Comparison of ENCODE assay signal across 16 cellular contexts in the genomic region with DNA sequence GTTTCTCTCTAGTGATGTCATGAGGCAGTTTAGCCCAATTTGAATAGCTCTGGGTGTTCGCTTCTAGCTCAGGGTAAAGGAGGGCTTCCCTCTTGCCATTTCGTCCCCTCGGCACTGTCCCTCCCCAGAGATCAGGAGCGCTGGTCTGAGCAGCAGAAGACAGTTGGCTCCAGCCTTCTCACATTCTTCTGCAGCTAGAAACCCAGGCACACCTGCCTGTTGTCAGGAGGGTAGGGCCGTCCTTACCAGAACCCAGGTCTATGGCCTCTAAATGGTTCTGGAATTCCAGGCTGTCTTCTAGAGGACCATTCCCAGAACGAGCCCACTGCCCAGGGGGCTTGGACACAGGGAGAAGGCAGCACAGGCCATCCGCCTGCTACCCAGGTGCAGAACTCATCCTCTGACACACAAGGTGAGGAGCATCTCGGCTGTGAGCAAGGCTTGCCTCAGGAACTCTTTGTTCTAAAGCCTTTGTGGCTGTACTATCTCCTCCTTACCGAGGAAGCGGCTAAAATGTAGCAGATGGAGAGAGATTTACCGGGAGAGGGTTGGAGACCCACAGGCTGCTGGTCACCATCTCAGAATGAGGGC.
DNase-seq lines count a peak whose midpoint lies in the region; ATAC-seq, FAIRE-seq and TF ChIP-seq lines count a peak whose summit lies in the region.
"Had no signal": no experiment of that assay in that cellular context is flagged by ENCODE, and none has a peak within 500 bp of the region (broad histone marks: within the 10 kb centered on the region; RNA-seq: fewer than 3 reads in every experiment).

No MANE protein-coding gene starts in this region.

- CTCF ChIA-PET in H1 (lab: Charles Lee; ENCODE audit: partially characterized antibody), result interaction anchor here (1.2 kb wide), 1 partner anchor 201 kb away, joined by 3 read pairs; no protein-coding TSS in a partner anchor

- H3K4me1 ChIP-seq in H1 (replicated peaks in 1 of 4; ENCODE audit: control insufficient read depth in 3 of 4, insufficient read depth in 4 of 4, low read length in 3 of 4) (no peaks in the 10 kb centered on the region), upper lobe of right lung (no peaks in the 10 kb centered on the region)
- H3K4me1 ChIP-seq: HAP-1 had no signal

- H4K91ac ChIP-seq in H1 (replicated peaks; ENCODE audit: insufficient read length, low read length), result no peak overlapping the region

- WGBS in H1 (ENCODE audit: extremely low coverage in 1 of 2, insufficient coverage in 1 of 2, insufficient read length in 1 of 2, insufficient replicate concordance in 2 of 2, low coverage in 1 of 2, low lambda C conversion rate in 2 of 2, missing lambda C conversion rate in 1 of 2), 2 experiments, result 88% methylated on average over 11 of the region's 11 CpGs; no CpG with 5 or more reads in 1 of the 2 experiments

- no peak for TF ChIP-seq EP300 in H1 (IDR thresholded peaks at IDR 0.05; ENCODE audit: borderline replicate concordance in 1 of 2, low read depth in 2 of 2, low read length in 2 of 2)

- H3K4me3 ChIP-seq in H1 (ENCODE audit: extremely low read depth in 1 of 4, insufficient read depth in 2 of 4, low read depth in 3 of 4, low read length in 4 of 4) (no peak overlapping the region), upper lobe of right lung (no peak overlapping the region)
- H3K4me3 ChIP-seq: BLaER1 treated with 17β-estradiol and CSF1 and Interleukin-3, amounts not matched to agents 10 nM and 100 nM; HAP-1 had no signal

- H3K9me3 ChIP-seq in H1 (ENCODE audit: insufficient read depth in 2 of 2, low read depth in 1 of 2, low read length in 1 of 2) (no peaks in the 10 kb centered on the region), upper lobe of right lung (no peaks in the 10 kb centered on the region)
- H3K9me3 ChIP-seq: HAP-1 had no signal

- no peaks in the 10 kb centered on the region for H3K36me3 ChIP-seq in H1 (ENCODE audit: control insufficient read depth in 2 of 4, insufficient read depth in 4 of 4, low read length in 3 of 4)
- no peaks in the 10 kb centered on the region for H3K36me3 ChIP-seq in upper lobe of right lung
- H3K36me3 ChIP-seq: BLaER1 treated with 17β-estradiol and CSF1 and Interleukin-3, amounts not matched to agents 10 nM and 100 nM; HAP-1 had no signal

- intact Hi-C loops in upper lobe of right lung (cut with DNase I), result no loop called here

- H3K27ac Mint-ChIP-seq in chondrocyte (ENCODE audit: unreplicated experiment), result no peak overlapping the region
- H3K27ac Mint-ChIP-seq: B cell; CD8-positive, alpha-beta T cell had no signal

- H4K5ac ChIP-seq in H1 (ENCODE audit: insufficient read length, low read depth, low read length), result no peak overlapping the region

- H3K27me3 ChIP-seq in H1 (replicated peaks in 1 of 4; ENCODE audit: control insufficient read depth in 3 of 4, extremely low read depth in 1 of 4, insufficient read depth in 3 of 4, low read length in 3 of 4) (no peaks in the 10 kb centered on the region), upper lobe of right lung (no peaks in the 10 kb centered on the region)
- H3K27me3 ChIP-seq: BLaER1 treated with 17β-estradiol and CSF1 and Interleukin-3, amounts not matched to agents 10 nM and 100 nM had no signal

- H3K4me2 ChIP-seq in H1 (ENCODE audit: insufficient read depth in 1 of 2, low read depth in 2 of 2, low read length in 2 of 2), result no peak overlapping the region
- H3K4me2 ChIP-seq: BLaER1 treated with 17β-estradiol and CSF1 and Interleukin-3, amounts not matched to agents 10 nM and 100 nM had no signal

- ATAC-seq in upper lobe of right lung, result no peak
- no peak for ATAC-seq in activated CD4-positive, CD25-positive, alpha-beta regulatory T cell treated with anti-CD3 and anti-CD28 coated beads, Interleukin-2, amount 50 U/mL, for 24 hours
- no peak for ATAC-seq in GM21737 (IDR thresholded peaks at IDR 0.05; ENCODE audit: unreplicated experiment)
- ATAC-seq: CD8-positive, alpha-beta T cell had no signal

- H2BK12ac ChIP-seq in H1 (ENCODE audit: low read depth, low read length), result no peak overlapping the region

- no peak for TF ChIP-seq RAD21 in H1 (IDR thresholded peaks at IDR 0.05 in 1 of 2, conservative IDR thresholded peaks at IDR 0.05 in 1 of 2; ENCODE audit: low read depth in 2 of 2, low read length in 2 of 2)

- TF ChIP-seq POLR2A in H1 (IDR thresholded peaks at IDR 0.05; ENCODE audit: control extremely low read depth in 1 of 2, low read depth in 2 of 2, low read length in 2 of 2), result no peak

- no peak for TF ChIP-seq CTCF in chondrocyte (IDR thresholded peaks at IDR 0.05)
- no peak for TF ChIP-seq CTCF in H1 (IDR thresholded peaks at IDR 0.05; ENCODE audit: control extremely low read depth in 1 of 3, insufficient read depth in 1 of 3, low read depth in 1 of 3, low read length in 3 of 3)
- no peak for TF ChIP-seq CTCF in upper lobe of right lung (IDR thresholded peaks at IDR 0.05)

- H4K20me1 ChIP-seq in H1 (replicated peaks in 1 of 2; ENCODE audit: control insufficient read depth in 1 of 2, insufficient read depth in 2 of 2, low read length in 2 of 2), result no peaks in the 10 kb centered on the region
- H4K20me1 ChIP-seq: BLaER1 treated with 17β-estradiol and CSF1 and Interleukin-3, amounts not matched to agents 10 nM and 100 nM had no signal

- no peak overlapping the region for H2BK15ac ChIP-seq in H1 (ENCODE audit: low read length)

- H3K79me1 ChIP-seq in H1 (ENCODE audit: low read depth, low read length), result no peaks in the 10 kb centered on the region

- H3K14ac ChIP-seq in H1 (ENCODE audit: insufficient read length), result no peak overlapping the region

- DNase-seq in chondrocyte (ENCODE audit: low spot score) (peak; percentile 37), H1 (ENCODE audit: low read depth in 1 of 2, low spot score in 2 of 2) (peak in 1 of 2 experiments; percentile 11), mesenteric fat pad (ENCODE audit: low spot score) (peak; percentile 69), upper lobe of right lung (peak; percentile 30), cortex of kidney (lab: John Stamatoyannopoulos, UW) (no peak)
- DNase-seq: Calu3, DMS79 treated with DMSO at 0.1 percent for 48 hours, GF-D8, IMR-90 had no signal

- H2BK120ac ChIP-seq in H1 (replicated peaks; ENCODE audit: low read depth, low read length), result no peak overlapping the region

- no peaks in the 10 kb centered on the region for H3K36me3 Mint-ChIP-seq in chondrocyte (ENCODE audit: low read depth)
- H3K36me3 Mint-ChIP-seq: CD8-positive, alpha-beta T cell had no signal

- H2AK5ac ChIP-seq in H1 (ENCODE audit: low read depth, low read length), result no peak overlapping the region

- no peak overlapping the region for H2BK20ac ChIP-seq in H1 (ENCODE audit: low read length)

- no peak for FAIRE-seq in H1 (lab: Jason Lieb, UNC)
- FAIRE-seq: HTR-8/SVneo had no signal

- no peak overlapping the region for H3K9ac ChIP-seq in H1 (replicated peaks in 1 of 4; ENCODE audit: extremely low read depth in 1 of 4, low read depth in 3 of 4, low read length in 3 of 4)
- H3K9ac ChIP-seq: BLaER1 treated with 17β-estradiol and CSF1 and Interleukin-3, amounts not matched to agents 10 nM and 100 nM had no signal

- no peak overlapping the region for H3K56ac ChIP-seq in H1 (replicated peaks; ENCODE audit: insufficient read length, low read depth, low read length)

- no peak overlapping the region for H2AFZ ChIP-seq in H1 (ENCODE audit: low read length)

- no peak overlapping the region for H3K18ac ChIP-seq in H1 (ENCODE audit: extremely low read depth, low read length)

- no peaks in the 10 kb centered on the region for H3K27me3 Mint-ChIP-seq in chondrocyte (ENCODE audit: low read depth)
- H3K27me3 Mint-ChIP-seq: B cell had no signal

- H3K23me2 ChIP-seq in H1 (ENCODE audit: low read depth, low read length), result no peaks in the 10 kb centered on the region

- peak overlapping the region; percentile 29; the same call in 1 of the 2 replicates for H4K8ac ChIP-seq in H1 (ENCODE audit: extremely low read depth, insufficient read depth, low read length)

- no peak overlapping the region for H3K4me3 Mint-ChIP-seq in chondrocyte (ENCODE audit: unreplicated experiment)
- H3K4me3 Mint-ChIP-seq: B cell; CD8-positive, alpha-beta T cell had no signal

- H3K27ac ChIP-seq in H1 (ENCODE audit: low read depth, low read length) (no peak overlapping the region), upper lobe of right lung (no peak overlapping the region)
- H3K27ac ChIP-seq: BLaER1 treated with 17β-estradiol and CSF1 and Interleukin-3, amounts not matched to agents 10 nM and 100 nM had no signal

- no peak overlapping the region for H3K23ac ChIP-seq in H1 (ENCODE audit: insufficient read length)

- H2BK5ac ChIP-seq in H1 (ENCODE audit: low read depth, low read length), result no peak overlapping the region

- POLR2A ChIA-PET in H1 (lab: Charles Lee; ENCODE audit: partially characterized antibody), result no interaction called here

- H3K79me2 ChIP-seq in H1 (ENCODE audit: control insufficient read depth in 1 of 2, insufficient read depth in 2 of 2, low read length in 2 of 2), result no peaks in the 10 kb centered on the region

- H3K4ac ChIP-seq in H1 (replicated peaks; ENCODE audit: insufficient read length, low read depth, low read length), result no peak overlapping the region

- H3K4me1 Mint-ChIP-seq in chondrocyte (ENCODE audit: low read depth), result no peaks in the 10 kb centered on the region
- H3K4me1 Mint-ChIP-seq: B cell had no signal

- peaks cover 19% of the 10 kb centered on the region for H3K9me3 Mint-ChIP-seq in chondrocyte (ENCODE audit: low read depth)

TF ChIP-seq in H1, 55 proteins besides CTCF, POLR2A, EP300 and RAD21:
- TF ChIP-seq KDM1A (IDR thresholded peaks at IDR 0.05; ENCODE audit: borderline replicate concordance, low read length), result no peak
- TF ChIP-seq CHD1 (IDR thresholded peaks at IDR 0.05; ENCODE audit: low read depth, low read length), result no peak
- TF ChIP-seq, protein P1, sequence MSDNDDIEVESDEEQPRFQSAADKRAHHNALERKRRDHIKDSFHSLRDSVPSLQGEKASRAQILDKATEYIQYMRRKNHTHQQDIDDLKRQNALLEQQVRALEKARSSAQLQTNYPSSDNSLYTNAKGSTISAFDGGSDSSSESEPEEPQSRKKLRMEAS (IDR thresholded peaks at IDR 0.05), result no peak
- TF ChIP-seq FOSL1 (IDR thresholded peaks at IDR 0.05; ENCODE audit: insufficient read depth, low read depth, low read length), result no peak
- TF ChIP-seq EZH2 (IDR thresholded peaks at IDR 0.05; ENCODE audit: low read depth, low read length, severe bottlenecking), result no peak
- no peak for TF ChIP-seq EGR1 (IDR thresholded peaks at IDR 0.05; ENCODE audit: borderline replicate concordance, low read depth, low read length)
- TF ChIP-seq TEAD4 (IDR thresholded peaks at IDR 0.05; ENCODE audit: low read depth, low read length), result no peak
- no peak for TF ChIP-seq TAF7 (optimal IDR thresholded peaks at IDR 0.05; ENCODE audit: borderline replicate concordance, low read depth, low read length)
